16 cellular contexts compared by ENCODE assay signal in the genomic region with DNA sequence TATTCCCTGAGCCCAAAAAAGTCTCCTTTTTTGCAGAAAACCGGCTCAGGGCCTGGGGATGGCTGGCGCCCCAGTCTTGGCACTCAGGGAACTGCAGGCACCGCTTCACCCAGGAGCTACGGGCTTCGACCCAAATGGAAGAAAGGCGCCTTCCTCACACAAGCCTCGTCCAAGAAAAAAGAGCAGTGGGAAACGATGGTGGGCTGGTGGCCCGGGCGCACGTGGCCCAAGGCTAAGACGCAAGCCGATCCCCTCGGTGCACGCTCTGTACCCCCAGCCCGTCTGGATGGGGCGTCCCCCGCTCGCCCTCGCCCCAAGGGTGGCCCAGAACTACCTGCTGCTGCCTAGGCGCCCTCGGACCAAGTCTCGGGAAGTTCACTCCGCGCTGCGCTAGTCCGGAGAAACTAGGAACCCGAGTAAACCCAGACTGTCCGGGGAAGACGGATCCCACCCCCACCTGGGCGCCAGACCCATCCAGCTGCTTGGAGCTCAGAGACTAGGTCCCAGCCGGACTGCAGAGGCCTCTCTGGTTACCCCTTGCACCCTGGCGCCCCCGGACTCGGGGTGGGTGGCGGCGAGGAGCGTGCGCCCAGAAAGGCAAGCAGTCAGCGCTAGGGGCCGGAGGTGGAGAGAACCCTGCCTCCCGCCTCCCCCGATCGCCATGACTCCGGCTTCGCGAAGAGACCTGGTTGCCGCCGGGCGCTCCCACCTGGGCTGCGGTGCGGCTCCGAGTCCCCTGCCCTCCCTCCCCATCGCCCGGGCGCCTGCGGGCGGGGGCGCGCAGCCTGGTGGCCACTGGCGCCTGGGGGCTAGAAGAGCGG.
DNase-seq lines count a peak whose midpoint lies in the region; ATAC-seq, FAIRE-seq and TF ChIP-seq lines count a peak whose summit lies in the region.
"Had no signal": no experiment of that assay in that cellular context is flagged by ENCODE, and none has a peak within 500 bp of the region (broad histone marks: within the 10 kb centered on the region; RNA-seq: fewer than 3 reads in every experiment).

No MANE protein-coding gene starts in this region.

- peak overlapping the region; percentile 96 for H3K56ac ChIP-seq in mesendoderm (ENCODE audit: low read length)

- peaks cover 9% of the 10 kb centered on the region for H3K79me1 ChIP-seq in mesendoderm (ENCODE audit: low read length)

- H3K27ac Mint-ChIP-seq in endodermal cell: no peak overlapping the region
- H3K27ac Mint-ChIP-seq: activated CD8-positive, alpha-beta T cell treated with anti-CD3 and anti-CD28 coated beads for 36 hours; HFFc6 had no signal

- H3K9me3 ChIP-seq in right lobe of liver (no peaks in the 10 kb centered on the region), HepG2 (ENCODE audit: low read length) (no peaks in the 10 kb centered on the region), endodermal cell (ENCODE audit: control insufficient read depth, low read length) (peaks cover 27% of the 10 kb centered on the region)
- H3K9me3 ChIP-seq: Caco-2, SJSA1 had no signal

- H2AK5ac ChIP-seq in mesendoderm (ENCODE audit: low read length): no peak overlapping the region

- H3K4me2 ChIP-seq in HepG2 (ENCODE audit: low read depth, low read length): no peak overlapping the region
- H3K4me2 ChIP-seq in mesendoderm (ENCODE audit: low read length): peak overlapping the region; percentile 92

- peaks cover 30% of the 10 kb centered on the region for H3K9me3 Mint-ChIP-seq in endodermal cell

- TF ChIP-seq EP300 in HepG2 (IDR thresholded peaks at IDR 0.05; ENCODE audit: low read depth in 2 of 2, low read length in 2 of 2) (no peak), HepG2 (CRISPR knock-in tag; IDR thresholded peaks at IDR 0.05; ENCODE audit: borderline replicate concordance) (no peak)

- POLR2A ChIA-PET in HepG2 (lab: Yijun Ruan, JAX): no interaction called here

- H3K36me3 ChIP-seq in right lobe of liver (no peaks in the 10 kb centered on the region), HepG2 (replicated peaks in 1 of 2; ENCODE audit: control insufficient read depth in 1 of 2, insufficient read depth in 2 of 2, low read length in 2 of 2) (no peaks in the 10 kb centered on the region), endodermal cell (ENCODE audit: control insufficient read depth, insufficient read depth, low read length) (no peaks in the 10 kb centered on the region), mesendoderm (ENCODE audit: control insufficient read depth, insufficient read depth, low read length) (no peaks in the 10 kb centered on the region)
- H3K36me3 ChIP-seq: SJSA1 had no signal

- TF ChIP-seq CTCF in right lobe of liver (IDR thresholded peaks at IDR 0.05): no peak
- TF ChIP-seq CTCF in HepG2 (CRISPR knock-in tag; IDR thresholded peaks at IDR 0.05): no peak
- peak; percentile 53 for TF ChIP-seq CTCF in endodermal cell (conservative IDR thresholded peaks at IDR 0.05)

- no peak overlapping the region for H2BK120ac ChIP-seq in mesendoderm (ENCODE audit: low read depth, low read length)

- H3K4me1 Mint-ChIP-seq in endodermal cell: peaks cover 11% of the 10 kb centered on the region

- CTCF ChIA-PET in HepG2 (lab: Yijun Ruan, JAX; ENCODE audit: low intra/inter-chr PET ratio, low total read pairs): no interaction called here

- in situ Hi-C loops in HepG2 (cut with HindIII; ENCODE audit: extremely low pct_ligation_motif_present, low pct_unique_long_range_greater_than_20kb): no loop called here

- intact Hi-C loops in right lobe of liver (cut with DNase I) (no loop called here), HepG2 (cut with micrococcal nuclease; ENCODE audit: unreplicated experiment) (no loop called here)

- peak overlapping the region; percentile 22 for H3K4ac ChIP-seq in mesendoderm (ENCODE audit: low read depth, low read length)

- no peak overlapping the region for H4K5ac ChIP-seq in mesendoderm (ENCODE audit: low read length)

- peak in 2 of 4 donors; percentile 30 to 43 for ATAC-seq in right lobe of liver
- ATAC-seq in HepG2: no peak
- no peak for ATAC-seq in GM21737 (IDR thresholded peaks at IDR 0.05; ENCODE audit: unreplicated experiment)
- ATAC-seq in HG02571 (IDR thresholded peaks at IDR 0.05; ENCODE audit: unreplicated experiment): no peak
- ATAC-seq: activated CD8-positive, alpha-beta T cell treated with anti-CD3 and anti-CD28 coated beads for 36 hours had no signal

- H4K20me1 ChIP-seq in HepG2 (ENCODE audit: insufficient read depth, low read length): no peaks in the 10 kb centered on the region

- peak overlapping the region; percentile 74 for H3K4me3 Mint-ChIP-seq in endodermal cell
- H3K4me3 Mint-ChIP-seq: activated CD8-positive, alpha-beta T cell treated with anti-CD3 and anti-CD28 coated beads for 36 hours; HFFc6 had no signal

- DNase-seq in right lobe of liver (no peak), HepG2 (ENCODE audit: low spot score) (no peak), endodermal cell (peak; percentile 89), mesendoderm (peak; percentile 71), T-helper 9 cell (no peak)
- no peak for DNase-seq in stimulated activated CD8-positive, alpha-beta memory T cell treated with anti-CD3 and anti-CD28 coated beads, Interleukin-4, amount 100 ng/mL, for 48 hours
- DNase-seq: activated CD8-positive, alpha-beta T cell treated with anti-CD3 and anti-CD28 coated beads for 36 hours; activated naive CD4-positive, alpha-beta T cell; Caco-2; effector memory CD4-positive, alpha-beta T cell; HFFc6 had no signal

- H4K8ac ChIP-seq in mesendoderm (ENCODE audit: low read depth, low read length): no peak overlapping the region

- H2BK5ac ChIP-seq in mesendoderm (ENCODE audit: low read length): no peak overlapping the region

- no peak for FAIRE-seq in HepG2 (lab: Jason Lieb, UNC)
- FAIRE-seq: frontal cortex, TTC549 had no signal

- no peak for TF ChIP-seq RAD21 in HepG2 (CRISPR knock-in tag; IDR thresholded peaks at IDR 0.05)

- H3K27ac ChIP-seq in right lobe of liver: no peak overlapping the region
- H3K27ac ChIP-seq in HepG2 (ENCODE audit: extremely low read length, insufficient read depth, low read length): no peak overlapping the region
- no peak overlapping the region for H3K27ac ChIP-seq in endodermal cell (ENCODE audit: low read depth, low read length)
- H3K27ac ChIP-seq in mesendoderm (ENCODE audit: low read depth, low read length): no peak overlapping the region
- H3K27ac ChIP-seq: SJSA1 had no signal

- no peaks in the 10 kb centered on the region for H3K4me1 ChIP-seq in right lobe of liver
- H3K4me1 ChIP-seq in HepG2 (ENCODE audit: insufficient read depth, low read length): no peaks in the 10 kb centered on the region
- peaks cover 4% of the 10 kb centered on the region for H3K4me1 ChIP-seq in endodermal cell (ENCODE audit: control insufficient read depth, insufficient read depth, low read length)
- H3K4me1 ChIP-seq in mesendoderm (ENCODE audit: control insufficient read depth, low read depth, low read length): peaks cover 8% of the 10 kb centered on the region
- H3K4me1 ChIP-seq: Caco-2, SJSA1 had no signal

- peaks cover 35% of the 10 kb centered on the region for H3K27me3 Mint-ChIP-seq in endodermal cell (ENCODE audit: insufficient read depth)

- H3K9ac ChIP-seq in HepG2 (ENCODE audit: insufficient read depth, low read depth, low read length) (no peak overlapping the region), endodermal cell (ENCODE audit: extremely low read depth, low read length, poor library complexity, severe bottlenecking) (no peak overlapping the region), mesendoderm (ENCODE audit: low read length) (peak overlapping the region; percentile 82)

- peak overlapping the region; percentile 94 for H3K23ac ChIP-seq in mesendoderm (ENCODE audit: low read length)

- H3K27me3 ChIP-seq in right lobe of liver (no peaks in the 10 kb centered on the region), HepG2 (ENCODE audit: control insufficient read depth in 1 of 2, insufficient read depth in 2 of 2, low read length in 2 of 2) (peaks cover 1 to 15% of the 10 kb centered on the region in 2 experiments; a peak in 3 of 5 replicates), endodermal cell (ENCODE audit: control insufficient read depth, insufficient read depth, low read length, poor library complexity, severe bottlenecking) (peaks cover 24% of the 10 kb centered on the region), mesendoderm (ENCODE audit: insufficient read depth, low read length, poor library complexity) (no peaks in the 10 kb centered on the region)

- no peak overlapping the region for H2BK15ac ChIP-seq in mesendoderm (replicated peaks; ENCODE audit: low read depth)

- TF ChIP-seq POLR2A in right lobe of liver (IDR thresholded peaks at IDR 0.05): no peak
- TF ChIP-seq POLR2A in HepG2 (IDR thresholded peaks at IDR 0.05; ENCODE audit: insufficient read depth in 1 of 2, low read depth in 2 of 2, low read length in 2 of 2): no peak

- H3K4me3 ChIP-seq in right lobe of liver (peak overlapping the region in 2 of 3 donors; percentile 21 to 32), HepG2 (replicated peaks in 1 of 3; ENCODE audit: insufficient read depth in 1 of 3, low read depth in 2 of 3, low read length in 3 of 3) (no peak overlapping the region), endodermal cell (ENCODE audit: low read length) (peak overlapping the region; percentile 81), mesendoderm (ENCODE audit: low read length) (peak overlapping the region; percentile 66)
- H3K4me3 ChIP-seq: SJSA1 had no signal

- BruUV-seq in HepG2 (replicated peaks; lab: Mats Ljungman, UMichigan): no TSS peak

- WGBS in right lobe of liver (ENCODE audit: insufficient coverage, low coverage, low lambda C conversion rate, missing lambda C conversion rate): 1% methylated on average over 17 of the region's 62 CpGs
- WGBS in HepG2 (ENCODE audit: low lambda C conversion rate): 49% methylated on average over 18 of the region's 62 CpGs
- 1 to 3% methylated on average over 28 to 62 of the region's 62 CpGs for WGBS in endodermal cell (ENCODE audit: insufficient coverage in 1 of 2, insufficient read length in 1 of 2), 2 experiments
- WGBS in mesendoderm (ENCODE audit: extremely low coverage, insufficient coverage, low lambda C conversion rate): no CpG with 5 or more reads among the region's 62 CpGs

- peaks cover 13% of the 10 kb centered on the region for H3K36me3 Mint-ChIP-seq in endodermal cell (ENCODE audit: low read depth)

- peak overlapping the region; percentile 55 for H3K18ac ChIP-seq in mesendoderm (ENCODE audit: low read length)

- H3K79me2 ChIP-seq in HepG2 (ENCODE audit: insufficient read depth, low read length) (no peaks in the 10 kb centered on the region), mesendoderm (ENCODE audit: control insufficient read depth, insufficient read depth, low read length) (peaks cover 15% of the 10 kb centered on the region)

- H2AFZ ChIP-seq in HepG2 (ENCODE audit: low read length): no peak overlapping the region

TF ChIP-seq in HepG2, 621 proteins besides CTCF, POLR2A, EP300 and RAD21:
- no peak for TF ChIP-seq XBP1 (CRISPR knock-in tag; IDR thresholded peaks at IDR 0.05)
TF ChIP-seq in HepG2: peak in this region for 0.

Comparison
In these comparisons a context has a peak if more than half of its experiments do, and no peak if none do; other contexts are left out.
1. H3K4me3 ChIP-seq: peak in right lobe of liver (2 of 3), endodermal cell (single experiment) and mesendoderm (single experiment); none in HepG2 (0 of 3).
2. DNase-seq: peak in endodermal cell (single experiment) and mesendoderm (single experiment); none in right lobe of liver (0 of 3), HepG2 (single experiment), T-helper 9 cell (single experiment) and stimulated activated CD8-positive, alpha-beta memory T cell treated with anti-CD3 and anti-CD28 coated beads, Interleukin-4, amount 100 ng/mL, for 48 hours (single experiment).